Comparison of ENCODE assay signal across 1 cellular context in the genomic region with DNA sequence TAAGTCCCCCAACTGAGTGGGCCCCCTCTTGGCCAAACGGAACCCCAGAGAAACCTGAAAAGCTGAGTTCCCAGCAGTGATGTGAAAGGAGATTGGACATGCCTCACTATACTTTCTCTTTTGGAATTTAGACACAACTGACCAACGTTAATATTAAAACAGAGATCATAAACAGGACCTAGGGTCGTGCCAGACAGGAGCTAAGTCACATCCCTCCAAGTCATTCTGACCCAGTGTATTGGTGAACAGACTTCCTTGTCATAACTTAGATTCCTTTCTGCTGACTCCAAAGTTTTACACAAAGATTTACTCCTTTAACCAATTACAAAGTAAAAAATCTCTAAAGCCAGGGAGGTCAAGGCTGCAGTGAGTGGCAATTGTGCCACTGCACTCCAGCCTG.
TF ChIP-seq lines count a peak whose summit lies in the region.

No MANE protein-coding gene starts in this region.

TF ChIP-seq in HepG2, 621 proteins besides CTCF, POLR2A, EP300 and RAD21:
- TF ChIP-seq MAFF (IDR thresholded peaks at IDR 0.05; ENCODE audit: low read depth, low read length) (0 out of 2 replicates have a peak, but pooled peaks have one; percentile 18), NR2F6 (IDR thresholded peaks at IDR 0.05) (no peak), NR2F6 (CRISPR knock-in tag; IDR thresholded peaks at IDR 0.05) (0 out of 2 replicates have a peak, but pooled peaks have one; percentile 9), MAFK (conservative IDR thresholded peaks at IDR 0.05 in 1 of 2, IDR thresholded peaks at IDR 0.05 in 1 of 2; ENCODE audit: low read length in 2 of 2) (peak; percentile 51 to 53)
- TF ChIP-seq, protein P1, sequence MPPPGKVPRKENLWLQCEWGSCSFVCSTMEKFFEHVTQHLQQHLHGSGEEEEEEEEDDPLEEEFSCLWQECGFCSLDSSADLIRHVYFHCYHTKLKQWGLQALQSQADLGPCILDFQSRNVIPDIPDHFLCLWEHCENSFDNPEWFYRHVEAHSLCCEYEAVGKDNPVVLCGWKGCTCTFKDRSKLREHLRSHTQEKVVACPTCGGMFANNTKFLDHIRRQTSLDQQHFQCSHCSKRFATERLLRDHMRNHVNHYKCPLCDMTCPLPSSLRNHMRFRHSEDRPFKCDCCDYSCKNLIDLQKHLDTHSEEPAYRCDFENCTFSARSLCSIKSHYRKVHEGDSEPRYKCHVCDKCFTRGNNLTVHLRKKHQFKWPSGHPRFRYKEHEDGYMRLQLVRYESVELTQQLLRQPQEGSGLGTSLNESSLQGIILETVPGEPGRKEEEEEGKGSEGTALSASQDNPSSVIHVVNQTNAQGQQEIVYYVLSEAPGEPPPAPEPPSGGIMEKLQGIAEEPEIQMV (CRISPR knock-in tag; IDR thresholded peaks at IDR 0.05; ENCODE audit: low read depth) = no peak
- TF ChIP-seq, protein P2, sequence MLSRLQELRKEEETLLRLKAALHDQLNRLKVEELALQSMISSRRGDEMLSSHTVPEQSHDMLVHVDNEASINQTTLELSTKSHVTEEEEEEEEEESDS (CRISPR knock-in tag; IDR thresholded peaks at IDR 0.05; ENCODE audit: borderline replicate concordance) = no peak
